ENCODE assay signal across 1 cellular context in genomic region chr19:16435238-16435911, GRCh38.
TF ChIP-seq lines count a peak whose summit lies in the region.

No MANE protein-coding gene starts in this region.

TF ChIP-seq in SK-N-SH, 30 proteins besides CTCF, POLR2A, EP300 and RAD21 (continued from another document):
- TF ChIP-seq PBX3 (IDR thresholded peaks at IDR 0.05): peak; percentile 50; the same call in 1 of the 2 replicates
- no peak for TF ChIP-seq REST (IDR thresholded peaks at IDR 0.05; ENCODE audit: low read depth, low read length)
- TF ChIP-seq FOXM1 (IDR thresholded peaks at IDR 0.05; ENCODE audit: low read depth): no peak
- TF ChIP-seq SMC3 (IDR thresholded peaks at IDR 0.05; ENCODE audit: low read depth, low read length): no peak
- TF ChIP-seq ZBTB33 (IDR thresholded peaks at IDR 0.05; ENCODE audit: borderline replicate concordance, low read depth): no peak
- TF ChIP-seq TAF1 (IDR thresholded peaks at IDR 0.05; ENCODE audit: borderline replicate concordance, low read depth, low read length): no peak
- no peak for TF ChIP-seq NRF1 (IDR thresholded peaks at IDR 0.05; ENCODE audit: low read depth, low read length)
- TF ChIP-seq ELF1 (IDR thresholded peaks at IDR 0.05): no peak
- TF ChIP-seq CHD2 (IDR thresholded peaks at IDR 0.05; ENCODE audit: low read length, partially characterized antibody): no peak
- TF ChIP-seq USF2 (IDR thresholded peaks at IDR 0.05; ENCODE audit: borderline replicate concordance, low read depth, low read length): no peak
- 0 out of 2 replicates have a peak, but pooled peaks have one; percentile 46 for TF ChIP-seq SIN3A (IDR thresholded peaks at IDR 0.05; ENCODE audit: borderline replicate concordance, low read depth, low read length)
- no peak for TF ChIP-seq GABPA (IDR thresholded peaks at IDR 0.05; ENCODE audit: low read depth)
- no peak for TF ChIP-seq RCOR1 (IDR thresholded peaks at IDR 0.05; ENCODE audit: low read length)
- TF ChIP-seq FOXJ3 (CRISPR knock-in tag; IDR thresholded peaks at IDR 0.05): no peak
- no peak for TF ChIP-seq USF1 (IDR thresholded peaks at IDR 0.05; ENCODE audit: borderline replicate concordance, low read depth)
- TF ChIP-seq MEF2A (IDR thresholded peaks at IDR 0.05; ENCODE audit: borderline replicate concordance, low read depth): no peak
- TF ChIP-seq MAX (IDR thresholded peaks at IDR 0.05; ENCODE audit: low read depth): peak; percentile 78
- no peak for TF ChIP-seq EZH2phosphoT487 (IDR thresholded peaks at IDR 0.05; ENCODE audit: borderline replicate concordance, low read depth)
- peak; percentile 52 for TF ChIP-seq FOSL2 (IDR thresholded peaks at IDR 0.05; ENCODE audit: borderline replicate concordance, low read depth)
- no peak for TF ChIP-seq YY1 (IDR thresholded peaks at IDR 0.05; ENCODE audit: low read depth)
- no peak for TF ChIP-seq RXRA (IDR thresholded peaks at IDR 0.05; ENCODE audit: borderline replicate concordance, low read depth)
